Comparison of ENCODE assay signal across 9 cellular contexts in the genomic region with DNA sequence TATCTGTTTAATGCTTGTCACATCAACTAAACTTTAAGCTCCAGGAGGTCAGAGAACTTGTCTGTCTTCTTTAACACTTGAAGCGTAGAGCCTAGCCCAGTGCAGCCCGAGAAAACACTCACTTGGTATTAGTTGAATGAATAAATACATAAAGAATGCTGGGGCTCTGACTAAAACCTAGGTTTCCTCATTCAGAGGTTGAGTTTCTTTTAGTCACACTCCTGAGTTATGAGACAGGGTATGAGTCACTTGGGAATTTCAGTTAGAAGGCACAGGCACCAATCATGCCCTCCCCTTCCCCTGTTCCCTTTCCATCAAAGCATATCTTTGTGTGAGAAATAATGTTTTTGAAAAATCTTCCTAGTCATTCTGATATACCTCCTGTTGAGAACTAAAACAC.
DNase-seq lines count a peak whose midpoint lies in the region; FAIRE-seq and TF ChIP-seq lines count a peak whose summit lies in the region.
"Had no signal": no experiment of that assay in that cellular context is flagged by ENCODE, and none has a peak within 500 bp of the region (broad histone marks: within the 10 kb centered on the region; RNA-seq: fewer than 3 reads in every experiment).

No MANE protein-coding gene starts in this region.

- no peaks in the 10 kb centered on the region for H3K27me3 ChIP-seq in osteoblast (ENCODE audit: insufficient read depth, low read length)
- H3K27me3 ChIP-seq in effector memory CD4-positive, alpha-beta T cell (replicated peaks; ENCODE audit: control insufficient read depth, insufficient read depth, low read length, poor library complexity, severe bottlenecking) = no peaks in the 10 kb centered on the region

- peaks cover 18% of the 10 kb centered on the region for H3K4me1 ChIP-seq in osteoblast (ENCODE audit: insufficient read depth, low read length)
- no peaks in the 10 kb centered on the region for H3K4me1 ChIP-seq in effector memory CD4-positive, alpha-beta T cell (ENCODE audit: control insufficient read depth, insufficient read depth, low read length, poor library complexity, severe bottlenecking)

- H2AFZ ChIP-seq in osteoblast (ENCODE audit: low read length) = no peak overlapping the region

- H3K4me3 ChIP-seq in cardiac fibroblast (replicated peaks in 1 of 2; ENCODE audit: low read depth in 2 of 2, low read length in 2 of 2) (no peak overlapping the region), osteoblast (ENCODE audit: insufficient read depth, low read length) (no peak overlapping the region)
- no peak overlapping the region for H3K4me3 ChIP-seq in effector memory CD4-positive, alpha-beta T cell (ENCODE audit: insufficient read depth, low read depth, low read length, poor library complexity, severe bottlenecking)

- no peak for TF ChIP-seq CTCF in cardiac fibroblast (IDR thresholded peaks at IDR 0.05; ENCODE audit: low read depth, low read length)
- no peak for TF ChIP-seq CTCF in osteoblast (IDR thresholded peaks at IDR 0.05; ENCODE audit: extremely low read depth, low read depth, low read length)

- H3K9me3 ChIP-seq in osteoblast (ENCODE audit: low read depth, low read length) = no peaks in the 10 kb centered on the region
- H3K9me3 ChIP-seq in effector memory CD4-positive, alpha-beta T cell (ENCODE audit: control insufficient read depth, low read length) = no peaks in the 10 kb centered on the region

- H4K20me1 ChIP-seq in osteoblast (ENCODE audit: insufficient read depth, low read length) = no peaks in the 10 kb centered on the region

- DNase-seq in DMS53 (lab: John Stamatoyannopoulos, UW) = peak; percentile 32
- no peak for DNase-seq in DMS53 treated with DMSO at 0.1 percent for 48 hours (lab: John Stamatoyannopoulos, UW; ENCODE audit: unreplicated experiment)
- DNase-seq in HTR-8/SVneo (ENCODE audit: insufficient read length, low spot score) = peak; percentile 75
- DNase-seq in cardiac fibroblast (ENCODE audit: low read depth in 2 of 2) = peak; percentile 88 to 98
- peak; percentile 85 for DNase-seq in osteoblast (ENCODE audit: insufficient read length, low spot score, missing footprints)
- no peak for DNase-seq in COLO668 (lab: John Stamatoyannopoulos, UW; ENCODE audit: unreplicated experiment)
- no peak for DNase-seq in effector memory CD4-positive, alpha-beta T cell
- no peak for DNase-seq in UCSD-AML1 (lab: John Stamatoyannopoulos, UW; ENCODE audit: unreplicated experiment)

- peak; percentile 23 for FAIRE-seq in HTR-8/SVneo (lab: Jason Lieb, UNC)

- no peaks in the 10 kb centered on the region for H3K36me3 ChIP-seq in osteoblast (ENCODE audit: insufficient read depth, low read length)
- H3K36me3 ChIP-seq in effector memory CD4-positive, alpha-beta T cell (ENCODE audit: control insufficient read depth, insufficient read depth, low read length) = no peaks in the 10 kb centered on the region

- H3K79me2 ChIP-seq in osteoblast (ENCODE audit: insufficient read depth, low read length) = no peaks in the 10 kb centered on the region

- H3K27ac ChIP-seq in osteoblast (ENCODE audit: low read depth, low read length) = peak overlapping the region; percentile 83
- H3K27ac ChIP-seq in effector memory CD4-positive, alpha-beta T cell (ENCODE audit: insufficient read depth, low read length, poor library complexity, severe bottlenecking) = no peak overlapping the region
- H3K27ac ChIP-seq: 22Rv1 had no signal

- H3K4me2 ChIP-seq in osteoblast (ENCODE audit: insufficient read depth, low read length) = no peak overlapping the region

Comparison
In these comparisons a context has a peak if more than half of its experiments do, and no peak if none do; other contexts are left out.
1. DNase-seq: peak in DMS53 (single experiment), HTR-8/SVneo (single experiment), cardiac fibroblast (2 of 2) and osteoblast (single experiment); none in DMS53 treated with DMSO at 0.1 percent for 48 hours (single experiment), COLO668 (single experiment), effector memory CD4-positive, alpha-beta T cell (0 of 3) and UCSD-AML1 (single experiment).